In genomic region chr4:67568820-67569219, GRCh38 we compare ENCODE assay signal across 1 cellular context.
TF ChIP-seq lines count a peak whose summit lies in the region.

No MANE protein-coding gene starts in this region.

TF ChIP-seq in IMR-90, 13 proteins besides CTCF, POLR2A, EP300 and RAD21 (continued from another document):
- no peak for TF ChIP-seq ELK1 (IDR thresholded peaks at IDR 0.05; ENCODE audit: borderline replicate concordance, low read depth, low read length)
- no peak for TF ChIP-seq NFE2L2 (IDR thresholded peaks at IDR 0.05; ENCODE audit: low read depth, low read length)
- TF ChIP-seq USF2 (IDR thresholded peaks at IDR 0.05; ENCODE audit: low read depth, low read length) = no peak
- TF ChIP-seq MAFK (IDR thresholded peaks at IDR 0.05; ENCODE audit: low read depth, low read length) = no peak
- no peak for TF ChIP-seq RCOR1 (IDR thresholded peaks at IDR 0.05; ENCODE audit: insufficient replicate concordance, low read length)
- no peak for TF ChIP-seq MAZ (IDR thresholded peaks at IDR 0.05; ENCODE audit: borderline replicate concordance, low read depth, low read length)
- TF ChIP-seq MXI1 (IDR thresholded peaks at IDR 0.05; ENCODE audit: borderline replicate concordance, low read depth, low read length) = no peak
- no peak for TF ChIP-seq CHD1 (IDR thresholded peaks at IDR 0.05; ENCODE audit: low read depth, low read length)
- no peak for TF ChIP-seq FOS (IDR thresholded peaks at IDR 0.05; ENCODE audit: low read depth, low read length)
- no peak for TF ChIP-seq BHLHE40 (IDR thresholded peaks at IDR 0.05; ENCODE audit: low read depth, low read length)
- TF ChIP-seq CEBPB (IDR thresholded peaks at IDR 0.05; ENCODE audit: low read depth, low read length) = no peak
- TF ChIP-seq SMC3 (IDR thresholded peaks at IDR 0.05; ENCODE audit: low read depth, low read length) = no peak
